Comparison of ENCODE assay signal across 12 cellular contexts in the genomic region with DNA sequence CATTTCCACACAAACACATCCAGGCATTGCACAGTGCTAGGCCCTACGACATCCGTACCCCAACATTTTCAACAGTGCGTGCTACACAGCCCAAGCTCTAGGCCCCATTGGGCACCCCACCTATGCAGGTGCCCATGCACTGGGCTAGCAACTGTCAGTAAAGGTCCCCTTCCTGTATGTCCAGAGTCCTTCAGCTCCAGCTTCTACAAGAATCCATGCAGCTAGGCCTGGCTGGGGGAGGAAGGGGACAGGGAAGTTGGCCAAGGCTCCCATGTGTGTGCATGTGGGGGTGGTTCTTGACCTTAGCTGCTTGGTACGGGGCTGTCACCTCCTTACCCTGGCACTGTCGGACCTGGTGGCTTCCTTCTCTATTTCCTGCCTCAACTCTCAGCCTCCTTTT. TPM values are rescaled to one million over a fixed set of nuclear protein-coding genes. Genes with fewer than 3 reads are reported as not detected.
DNase-seq lines count a peak whose midpoint lies in the region; TF ChIP-seq lines count a peak whose summit lies in the region.
"Had no signal": no experiment of that assay in that cellular context is flagged by ENCODE, and none has a peak within 500 bp of the region (broad histone marks: within the 10 kb centered on the region; RNA-seq: fewer than 3 reads in every experiment).

No MANE protein-coding gene starts in this region.

- peaks cover 8% of the 10 kb centered on the region for H3K27me3 ChIP-seq in CD4-positive, alpha-beta memory T cell (ENCODE audit: insufficient read depth, low read length)
- H3K27me3 ChIP-seq in HUES64 (ENCODE audit: insufficient read depth, low read length) = peaks cover 32% of the 10 kb centered on the region
- peaks cover 8% of the 10 kb centered on the region for H3K27me3 ChIP-seq in effector memory CD4-positive, alpha-beta T cell (replicated peaks; ENCODE audit: control insufficient read depth, insufficient read depth, low read length, poor library complexity, severe bottlenecking)

- intact Hi-C loops in CD4-positive, alpha-beta memory T cell (cut with micrococcal nuclease) = no loop called here
- intact Hi-C loops in posterior vena cava (cut with DNase I) = loop anchor here in 1 of 2 donors (2.0 kb wide), 1 partner anchor 484 kb away; no protein-coding TSS in a partner anchor

- H3K9me3 Mint-ChIP-seq in CD4-positive, alpha-beta memory T cell = no peaks in the 10 kb centered on the region
- no peaks in the 10 kb centered on the region for H3K9me3 Mint-ChIP-seq in nephron progenitor cell

- CTCF ChIA-PET in CD4-positive, alpha-beta memory T cell (lab: Charles Lee; ENCODE audit: partially characterized antibody) = no interaction called here

- POLR2A ChIA-PET in CD4-positive, alpha-beta memory T cell (lab: Charles Lee; ENCODE audit: partially characterized antibody) = no interaction called here

- 0 out of 2 replicates have a peak overlapping the region, but pooled peaks have one; percentile 67 for H3K9ac ChIP-seq in HUES64 (ENCODE audit: low read depth, low read length)

- H3K4me1 Mint-ChIP-seq in CD4-positive, alpha-beta memory T cell = peaks cover 10 to 28% (median 19%) of the 10 kb centered on the region in 4 donors
- peaks cover 33% of the 10 kb centered on the region for H3K4me1 Mint-ChIP-seq in nephron progenitor cell

- peaks cover 18% of the 10 kb centered on the region for H3K4me1 ChIP-seq in CD4-positive, alpha-beta memory T cell (ENCODE audit: insufficient read depth, low read length)
- peaks cover 26% of the 10 kb centered on the region for H3K4me1 ChIP-seq in HUES64 (ENCODE audit: insufficient read depth, low read length)
- peaks cover 12% of the 10 kb centered on the region for H3K4me1 ChIP-seq in effector memory CD4-positive, alpha-beta T cell (ENCODE audit: control insufficient read depth, insufficient read depth, low read length, poor library complexity, severe bottlenecking)

- no peaks in the 10 kb centered on the region for H3K36me3 ChIP-seq in CD4-positive, alpha-beta memory T cell (ENCODE audit: insufficient read depth, low read length)
- H3K36me3 ChIP-seq in HUES64 (ENCODE audit: insufficient read depth, low read length) = no peaks in the 10 kb centered on the region
- no peaks in the 10 kb centered on the region for H3K36me3 ChIP-seq in effector memory CD4-positive, alpha-beta T cell (ENCODE audit: control insufficient read depth, insufficient read depth, low read length)
- H3K36me3 ChIP-seq: right atrium auricular region had no signal

- DNase-seq in CD4-positive, alpha-beta memory T cell = no peak
- no peak for DNase-seq in effector memory CD4-positive, alpha-beta T cell
- no peak for DNase-seq in nephron progenitor cell
- DNase-seq in posterior vena cava (ENCODE audit: low spot score) = no peak
- DNase-seq in NCI-H345 treated with DMSO at 0.1 percent for 48 hours (lab: John Stamatoyannopoulos, UW; ENCODE audit: unreplicated experiment) = no peak
- no peak for DNase-seq in GM03348 (ENCODE audit: low spot score)
- DNase-seq: Calu3, MM.1S, PC-3 had no signal

- peak overlapping the region in 7 of 8 donors; percentile 39 to 81 (median 66) for H3K4me3 Mint-ChIP-seq in CD4-positive, alpha-beta memory T cell
- peak overlapping the region; percentile 79 for H3K4me3 Mint-ChIP-seq in nephron progenitor cell

- H3K27me3 Mint-ChIP-seq in CD4-positive, alpha-beta memory T cell = peaks cover 37 to 48% of the 10 kb centered on the region in 2 donors
- peaks cover 66% of the 10 kb centered on the region for H3K27me3 Mint-ChIP-seq in nephron progenitor cell (ENCODE audit: low read depth, poor library complexity)

- no peak overlapping the region for H3K27ac ChIP-seq in CD4-positive, alpha-beta memory T cell (ENCODE audit: low read depth, low read length)
- H3K27ac ChIP-seq in HUES64 (ENCODE audit: low read depth, low read length) = no peak overlapping the region
- no peak overlapping the region for H3K27ac ChIP-seq in effector memory CD4-positive, alpha-beta T cell (ENCODE audit: insufficient read depth, low read length, poor library complexity, severe bottlenecking)
- H3K27ac ChIP-seq: right atrium auricular region had no signal

- no peak for TF ChIP-seq CTCF in nephron progenitor cell (IDR thresholded peaks at IDR 0.05)

- 89% methylated on average over 4 of the region's 5 CpGs for WGBS in HUES64

- H3K27ac Mint-ChIP-seq in CD4-positive, alpha-beta memory T cell = peak overlapping the region in 1 of 7 donors; percentile 60
- no peak overlapping the region for H3K27ac Mint-ChIP-seq in nephron progenitor cell

- H3K4me3 ChIP-seq in CD4-positive, alpha-beta memory T cell (ENCODE audit: low read length in 2 of 2) = peak overlapping the region in 1 of 2 donors; percentile 49
- peak overlapping the region; percentile 66 for H3K4me3 ChIP-seq in HUES64 (ENCODE audit: low read length)
- peak overlapping the region; percentile 51 for H3K4me3 ChIP-seq in effector memory CD4-positive, alpha-beta T cell (ENCODE audit: insufficient read depth, low read depth, low read length, poor library complexity, severe bottlenecking)

- H3K9me3 ChIP-seq in CD4-positive, alpha-beta memory T cell (ENCODE audit: control insufficient read depth in 1 of 2, low read length in 2 of 2) = no peaks in the 10 kb centered on the region
- no peaks in the 10 kb centered on the region for H3K9me3 ChIP-seq in HUES64 (ENCODE audit: insufficient read depth, low read depth, low read length)
- H3K9me3 ChIP-seq in effector memory CD4-positive, alpha-beta T cell (ENCODE audit: control insufficient read depth, low read length) = no peaks in the 10 kb centered on the region
- H3K9me3 ChIP-seq: right atrium auricular region had no signal

- H3K36me3 Mint-ChIP-seq in CD4-positive, alpha-beta memory T cell = no peaks in the 10 kb centered on the region
- no peaks in the 10 kb centered on the region for H3K36me3 Mint-ChIP-seq in nephron progenitor cell (ENCODE audit: low read depth)

RNA-seq across cellular contexts. Expression of a gene that starts 1.3 kb away (rescaled TPM):
- total RNA-seq in CD4-positive, alpha-beta memory T cell = under 1 TPM; 0.44 to 0.47 TPM
- polyA plus RNA-seq in CD4-positive, alpha-beta memory T cell = not detected
- polyA plus RNA-seq in HUES64 (2013, experiment 1 of 2) = 24.3 TPM
- polyA plus RNA-seq in HUES64 (2013, experiment 2 of 2) = 25.1 TPM
- total RNA-seq in posterior vena cava = under 1 TPM in 1 of 2 donors, not detected in 1; 0.28 TPM
- total RNA-seq: lung microvascular endothelial cell, PC-3 had no signal
